ENCODE assay signal across 19 cellular contexts in the genomic region with DNA sequence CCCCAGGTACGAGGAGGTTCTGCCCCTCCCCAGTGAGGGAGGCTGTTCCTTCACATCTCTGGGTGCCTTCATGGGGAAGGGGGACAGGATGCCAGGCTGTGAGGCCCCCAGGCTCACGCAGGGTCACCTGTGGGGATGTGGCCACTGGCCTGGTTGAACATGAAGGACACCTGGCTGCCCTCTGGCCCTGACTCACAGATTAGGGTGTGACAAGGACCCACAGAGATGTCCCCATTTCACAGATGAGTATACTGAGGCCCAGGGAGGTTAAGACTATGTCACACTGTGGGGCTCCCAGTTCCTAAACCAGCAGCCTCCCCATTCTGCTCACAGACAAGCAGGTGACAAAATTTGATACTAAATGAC. TPM values are rescaled to one million over a fixed set of nuclear protein-coding genes. Genes with fewer than 3 reads are reported as not detected.
DNase-seq lines count a peak whose midpoint lies in the region; ATAC-seq and TF ChIP-seq lines count a peak whose summit lies in the region.
"Had no signal": no experiment of that assay in that cellular context is flagged by ENCODE, and none has a peak within 500 bp of the region (broad histone marks: within the 10 kb centered on the region; RNA-seq: fewer than 3 reads in every experiment).

No MANE protein-coding gene starts in this region.

- H3K27me3 Mint-ChIP-seq in activated T-helper 17 cell treated with anti-CD3 and anti-CD28 coated beads, Interleukin-2, amount 50 U/mL, for 72 hours = peaks cover 16% of the 10 kb centered on the region

- no peaks in the 10 kb centered on the region for H3K9me3 ChIP-seq in liver (ENCODE audit: control insufficient read depth in 4 of 4, low read length in 3 of 4)
- H3K9me3 ChIP-seq in spleen = no peaks in the 10 kb centered on the region
- H3K9me3 ChIP-seq: Caco-2 had no signal

- no peak for TF ChIP-seq CTCF in C4-2B (conservative IDR thresholded peaks at IDR 0.05)
- no peak for TF ChIP-seq CTCF in liver (IDR thresholded peaks at IDR 0.05; ENCODE audit: low read depth, low read length, missing input control)
- TF ChIP-seq CTCF in spleen (IDR thresholded peaks at IDR 0.05 in 8 of 11, conservative IDR thresholded peaks at IDR 0.05 in 3 of 11) = no peak

- intact Hi-C loops in spleen (cut with DNase I; ENCODE audit: low total_unique reads) = no loop called here

- H3K9ac ChIP-seq in liver (ENCODE audit: low read depth in 1 of 2, low read length in 2 of 2) = peak overlapping the region in 1 of 2 donors; percentile 46

- TF ChIP-seq RAD21 in liver (IDR thresholded peaks at IDR 0.05) = no peak

- no peaks in the 10 kb centered on the region for H3K9me3 Mint-ChIP-seq in activated T-helper 17 cell treated with anti-CD3 and anti-CD28 coated beads, Interleukin-2, amount 50 U/mL, for 72 hours
- H3K9me3 Mint-ChIP-seq: H9 had no signal

- H3K36me3 Mint-ChIP-seq in activated T-helper 17 cell treated with anti-CD3 and anti-CD28 coated beads, Interleukin-2, amount 50 U/mL, for 72 hours (ENCODE audit: low read depth) = no peaks in the 10 kb centered on the region

- DNase-seq in spleen (peak; percentile 66), epidermal melanocyte (ENCODE audit: insufficient read length, low spot score) (no peak)
- DNase-seq: AML-193; CD4-positive, alpha-beta T cell; H9; KG1; MV-4-11; NCI-H187 treated with DMSO at 0.1 percent for 48 hours; NCI-H2227 treated with DMSO at 0.1 percent for 48 hours; NCI-H510A treated with DMSO at 0.1 percent for 48 hours; NCI-H774; OCI-M1 had no signal

- peak overlapping the region; percentile 24; the same call in 1 of the 2 replicates for H3K27ac ChIP-seq in C4-2B
- H3K27ac ChIP-seq in liver (ENCODE audit: low read depth in 1 of 2, low read length in 2 of 2) = peak overlapping the region; percentile 96 to 98
- peak overlapping the region; percentile 32 to 85 (median 72) for H3K27ac ChIP-seq in spleen
- H3K27ac ChIP-seq: RWPE1 had no signal

- peaks cover 8% of the 10 kb centered on the region for H3K4me1 Mint-ChIP-seq in activated T-helper 17 cell treated with anti-CD3 and anti-CD28 coated beads, Interleukin-2, amount 50 U/mL, for 72 hours

- H3K4me3 Mint-ChIP-seq in activated T-helper 17 cell treated with anti-CD3 and anti-CD28 coated beads, Interleukin-2, amount 50 U/mL, for 72 hours = no peak overlapping the region
- H3K4me3 Mint-ChIP-seq: CD4-positive, alpha-beta T cell; H9 had no signal

- H3K4me3 ChIP-seq in liver (ENCODE audit: low read depth in 1 of 3, low read length in 3 of 3) (no peak overlapping the region), spleen (no peak overlapping the region)

- ATAC-seq in activated T-helper 17 cell treated with anti-CD3 and anti-CD28 coated beads, Interleukin-2, amount 50 U/mL, for 72 hours (replicated peaks) = peak; percentile 38
- ATAC-seq in HG03521 (IDR thresholded peaks at IDR 0.05; ENCODE audit: unreplicated experiment) (no peak), HG02678 (IDR thresholded peaks at IDR 0.05; ENCODE audit: unreplicated experiment) (no peak)

- H3K36me3 ChIP-seq in liver (ENCODE audit: control insufficient read depth in 4 of 4, insufficient read depth in 3 of 4, low read depth in 1 of 4, low read length in 3 of 4) (peaks cover 0 to 4% (median 0%) of the 10 kb centered on the region in 4 donors), spleen (peaks cover 0 to 7% (median 0%) of the 10 kb centered on the region in 6 donors)

- H3K4me1 ChIP-seq in liver (ENCODE audit: control insufficient read depth in 4 of 4, insufficient read depth in 4 of 4, low read length in 3 of 4) (peaks cover 21 to 87% (median 61%) of the 10 kb centered on the region in 4 donors), spleen (peaks cover 8 to 60% (median 41%) of the 10 kb centered on the region in 6 donors)

- H3K27ac Mint-ChIP-seq in activated T-helper 17 cell treated with anti-CD3 and anti-CD28 coated beads, Interleukin-2, amount 50 U/mL, for 72 hours = no peak overlapping the region
- H3K27ac Mint-ChIP-seq: CD4-positive, alpha-beta T cell; H9 had no signal

- 73% methylated on average over 2 of the region's 2 CpGs for WGBS in liver
- WGBS in spleen, 5 donors = 51 to 90% (median 78%) methylated on average over 2 of the region's 2 CpGs

- no peak for TF ChIP-seq POLR2A in spleen (IDR thresholded peaks at IDR 0.05)

- no peaks in the 10 kb centered on the region for H3K27me3 ChIP-seq in liver (ENCODE audit: control insufficient read depth in 4 of 4, insufficient read depth in 4 of 4, low read length in 3 of 4)
- H3K27me3 ChIP-seq in spleen (replicated peaks in 1 of 7) = peaks cover 0 to 17% (median 0%) of the 10 kb centered on the region in 7 donors

TF ChIP-seq in liver, 16 proteins besides CTCF, POLR2A, EP300 and RAD21:
- TF ChIP-seq, protein P1, sequence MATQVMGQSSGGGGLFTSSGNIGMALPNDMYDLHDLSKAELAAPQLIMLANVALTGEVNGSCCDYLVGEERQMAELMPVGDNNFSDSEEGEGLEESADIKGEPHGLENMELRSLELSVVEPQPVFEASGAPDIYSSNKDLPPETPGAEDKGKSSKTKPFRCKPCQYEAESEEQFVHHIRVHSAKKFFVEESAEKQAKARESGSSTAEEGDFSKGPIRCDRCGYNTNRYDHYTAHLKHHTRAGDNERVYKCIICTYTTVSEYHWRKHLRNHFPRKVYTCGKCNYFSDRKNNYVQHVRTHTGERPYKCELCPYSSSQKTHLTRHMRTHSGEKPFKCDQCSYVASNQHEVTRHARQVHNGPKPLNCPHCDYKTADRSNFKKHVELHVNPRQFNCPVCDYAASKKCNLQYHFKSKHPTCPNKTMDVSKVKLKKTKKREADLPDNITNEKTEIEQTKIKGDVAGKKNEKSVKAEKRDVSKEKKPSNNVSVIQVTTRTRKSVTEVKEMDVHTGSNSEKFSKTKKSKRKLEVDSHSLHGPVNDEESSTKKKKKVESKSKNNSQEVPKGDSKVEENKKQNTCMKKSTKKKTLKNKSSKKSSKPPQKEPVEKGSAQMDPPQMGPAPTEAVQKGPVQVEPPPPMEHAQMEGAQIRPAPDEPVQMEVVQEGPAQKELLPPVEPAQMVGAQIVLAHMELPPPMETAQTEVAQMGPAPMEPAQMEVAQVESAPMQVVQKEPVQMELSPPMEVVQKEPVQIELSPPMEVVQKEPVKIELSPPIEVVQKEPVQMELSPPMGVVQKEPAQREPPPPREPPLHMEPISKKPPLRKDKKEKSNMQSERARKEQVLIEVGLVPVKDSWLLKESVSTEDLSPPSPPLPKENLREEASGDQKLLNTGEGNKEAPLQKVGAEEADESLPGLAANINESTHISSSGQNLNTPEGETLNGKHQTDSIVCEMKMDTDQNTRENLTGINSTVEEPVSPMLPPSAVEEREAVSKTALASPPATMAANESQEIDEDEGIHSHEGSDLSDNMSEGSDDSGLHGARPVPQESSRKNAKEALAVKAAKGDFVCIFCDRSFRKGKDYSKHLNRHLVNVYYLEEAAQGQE (IDR thresholded peaks at IDR 0.05) = no peak
- no peak for TF ChIP-seq RXRA (IDR thresholded peaks at IDR 0.05)
- TF ChIP-seq HNF4G (IDR thresholded peaks at IDR 0.05) = no peak
- no peak for TF ChIP-seq GABPA (IDR thresholded peaks at IDR 0.05 in 1 of 2, conservative IDR thresholded peaks at IDR 0.05 in 1 of 2)
- TF ChIP-seq, protein P2, sequence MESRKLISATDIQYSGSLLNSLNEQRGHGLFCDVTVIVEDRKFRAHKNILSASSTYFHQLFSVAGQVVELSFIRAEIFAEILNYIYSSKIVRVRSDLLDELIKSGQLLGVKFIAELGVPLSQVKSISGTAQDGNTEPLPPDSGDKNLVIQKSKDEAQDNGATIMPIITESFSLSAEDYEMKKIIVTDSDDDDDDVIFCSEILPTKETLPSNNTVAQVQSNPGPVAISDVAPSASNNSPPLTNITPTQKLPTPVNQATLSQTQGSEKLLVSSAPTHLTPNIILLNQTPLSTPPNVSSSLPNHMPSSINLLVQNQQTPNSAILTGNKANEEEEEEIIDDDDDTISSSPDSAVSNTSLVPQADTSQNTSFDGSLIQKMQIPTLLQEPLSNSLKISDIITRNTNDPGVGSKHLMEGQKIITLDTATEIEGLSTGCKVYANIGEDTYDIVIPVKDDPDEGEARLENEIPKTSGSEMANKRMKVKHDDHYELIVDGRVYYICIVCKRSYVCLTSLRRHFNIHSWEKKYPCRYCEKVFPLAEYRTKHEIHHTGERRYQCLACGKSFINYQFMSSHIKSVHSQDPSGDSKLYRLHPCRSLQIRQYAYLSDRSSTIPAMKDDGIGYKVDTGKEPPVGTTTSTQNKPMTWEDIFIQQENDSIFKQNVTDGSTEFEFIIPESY (IDR thresholded peaks at IDR 0.05) = no peak

RNA-seq across cellular contexts. Expression of a gene that starts 42.4 kb away (rescaled TPM):
- total RNA-seq in activated T-helper 17 cell treated with anti-CD3 and anti-CD28 coated beads, Interleukin-2, amount 50 U/mL, for 72 hours = 1 to 10 TPM in 1 of 2 donors, under 1 TPM in 1; 0.56 to 1.3 TPM
- total RNA-seq in liver = 100 to 1,000 TPM; 124 to 398 TPM
- 100 to 1,000 TPM in 1 of 2 donors, 10 to 100 TPM in 1; 94.8 to 212 TPM for polyA plus RNA-seq in liver
- 100 to 1,000 TPM; 167 to 403 (median 304) TPM for total RNA-seq in spleen
- 10 to 100 TPM in 2 of 3 donors, 1 to 10 TPM in 1; 10.0 to 39.8 (median 21.7) TPM for polyA plus RNA-seq in spleen

Comparison
In these comparisons a context has a peak if more than half of its experiments do, and no peak if none do; other contexts are left out.
1. H3K27ac ChIP-seq: peak in every context shown above with its lines; median percentile 97 in liver; 72 in spleen; 24 in C4-2B.
2. RNA of a gene that starts 42.4 kb away (total RNA-seq): 124 to 398 TPM in liver and 167 to 403 TPM in spleen; 0.56 to 1.3 TPM in activated T-helper 17 cell treated with anti-CD3 and anti-CD28 coated beads, Interleukin-2, amount 50 U/mL, for 72 hours; every median in the first group is over 10 times any median in the second.